ENCODE assay signal across 8 cellular contexts in genomic region chr1:203324103-203325003, GRCh38. TPM values are rescaled to one million over a fixed set of nuclear protein-coding genes. Genes with fewer than 3 reads are reported as not detected.
DNase-seq lines count a peak whose midpoint lies in the region; ATAC-seq, FAIRE-seq and TF ChIP-seq lines count a peak whose summit lies in the region.

No MANE protein-coding gene starts in this region.

- no peak overlapping the region for H3K4me3 ChIP-seq in HEK293 (ENCODE audit: low read depth, low read length)
- H3K4me3 ChIP-seq in effector memory CD4-positive, alpha-beta T cell (ENCODE audit: insufficient read depth, low read depth, low read length, poor library complexity, severe bottlenecking), result peak overlapping the region; percentile 26
- H3K4me3 ChIP-seq in small intestine (ENCODE audit: low read depth in 1 of 2, low read length in 2 of 2), result no peak overlapping the region

- ATAC-seq in HG02870 (IDR thresholded peaks at IDR 0.05; ENCODE audit: unreplicated experiment), result no peak
- ATAC-seq in GM18519 (IDR thresholded peaks at IDR 0.05; ENCODE audit: low FRiP score, unreplicated experiment), result no peak

- peak overlapping the region; percentile 76 for H3K27ac Mint-ChIP-seq in T-helper 2 cell treated with Interferon-gamma antibody and Interleukin-4, amounts not matched to agents 5 μg/mL and 100 μg/mL, for 36 hours

- TF ChIP-seq CTCF in HEK293 (tag by site-specific recombination; IDR thresholded peaks at IDR 0.05), result no peak

- no peak for FAIRE-seq in small intestine (lab: Jason Lieb, UNC)

- peak overlapping the region; percentile 72 for H3K4me3 Mint-ChIP-seq in T-helper 2 cell treated with Interferon-gamma antibody and Interleukin-4, amounts not matched to agents 5 μg/mL and 100 μg/mL, for 36 hours

- CTCF ChIA-PET in HEK293 (lab: Yijun Ruan, JAX), result interaction anchor here (0.5 to 5.3 kb wide), 10 partner anchors 8 to 735 kb away, joined by 3 to 28 read pairs (median 4); no protein-coding TSS in a partner anchor

- POLR2A ChIA-PET in HEK293 (lab: Yijun Ruan, JAX), result interaction anchor here (5.8 kb wide), 1 partner anchor 16 kb away, joined by 90 read pairs; the partner anchor contains the start of gene BTG2

- H3K27ac ChIP-seq in HEK293 (ENCODE audit: extremely low read depth, low read depth, low read length), result peak overlapping the region; percentile 56; the same call in 1 of the 2 replicates
- peak overlapping the region; percentile 99 for H3K27ac ChIP-seq in effector memory CD4-positive, alpha-beta T cell (ENCODE audit: insufficient read depth, low read length, poor library complexity, severe bottlenecking)
- peak overlapping the region; percentile 62 to 65 for H3K27ac ChIP-seq in small intestine (ENCODE audit: low read depth in 1 of 2, low read length in 1 of 2)

- H3K36me3 Mint-ChIP-seq in T-helper 2 cell treated with Interferon-gamma antibody and Interleukin-4, amounts not matched to agents 5 μg/mL and 100 μg/mL, for 36 hours (ENCODE audit: low read depth), result no peaks in the 10 kb centered on the region

- H3K9me3 ChIP-seq in HEK293 (ENCODE audit: control insufficient read depth, insufficient read depth, low read depth, low read length), result no peaks in the 10 kb centered on the region
- H3K9me3 ChIP-seq in effector memory CD4-positive, alpha-beta T cell (ENCODE audit: control insufficient read depth, low read length), result no peaks in the 10 kb centered on the region
- no peaks in the 10 kb centered on the region for H3K9me3 ChIP-seq in small intestine (ENCODE audit: control insufficient read depth, low read depth)

- no peaks in the 10 kb centered on the region for H3K27me3 Mint-ChIP-seq in T-helper 2 cell treated with Interferon-gamma antibody and Interleukin-4, amounts not matched to agents 5 μg/mL and 100 μg/mL, for 36 hours (ENCODE audit: low read depth)

- H3K27me3 ChIP-seq in effector memory CD4-positive, alpha-beta T cell (replicated peaks; ENCODE audit: control insufficient read depth, insufficient read depth, low read length, poor library complexity, severe bottlenecking), result no peaks in the 10 kb centered on the region
- no peaks in the 10 kb centered on the region for H3K27me3 ChIP-seq in small intestine (ENCODE audit: control insufficient read depth in 2 of 2, insufficient read depth in 2 of 2, low read length in 2 of 2)

- peaks cover 42% of the 10 kb centered on the region for H3K4me1 ChIP-seq in HEK293 (ENCODE audit: control insufficient read depth, insufficient read depth, low read length)
- peaks cover 81% of the 10 kb centered on the region for H3K4me1 ChIP-seq in effector memory CD4-positive, alpha-beta T cell (ENCODE audit: control insufficient read depth, insufficient read depth, low read length, poor library complexity, severe bottlenecking)
- H3K4me1 ChIP-seq in small intestine (ENCODE audit: control insufficient read depth in 2 of 2, insufficient read depth in 1 of 2, low read depth in 1 of 2, low read length in 1 of 2), result peaks cover 29 to 42% of the 10 kb centered on the region in 2 donors

- H3K36me3 ChIP-seq in HEK293 (ENCODE audit: control insufficient read depth in 2 of 2, insufficient read depth in 1 of 2, low read length in 2 of 2), result no peaks in the 10 kb centered on the region
- no peaks in the 10 kb centered on the region for H3K36me3 ChIP-seq in effector memory CD4-positive, alpha-beta T cell (ENCODE audit: control insufficient read depth, insufficient read depth, low read length)
- H3K36me3 ChIP-seq in small intestine (ENCODE audit: control insufficient read depth in 2 of 2, insufficient read depth in 2 of 2, low read length in 2 of 2), result no peaks in the 10 kb centered on the region

- peaks cover 87% of the 10 kb centered on the region for H3K4me1 Mint-ChIP-seq in T-helper 2 cell treated with Interferon-gamma antibody and Interleukin-4, amounts not matched to agents 5 μg/mL and 100 μg/mL, for 36 hours (ENCODE audit: low read depth)

- no peaks in the 10 kb centered on the region for H3K9me3 Mint-ChIP-seq in T-helper 2 cell treated with Interferon-gamma antibody and Interleukin-4, amounts not matched to agents 5 μg/mL and 100 μg/mL, for 36 hours

- WGBS in small intestine, 3 donors, result 30 to 44% (median 32%) methylated on average over 15 of the region's 15 CpGs

- DNase-seq in T-helper 2 cell treated with Interferon-gamma antibody and Interleukin-4, amounts not matched to agents 5 μg/mL and 100 μg/mL, for 36 hours (ENCODE audit: low spot score), result peak; percentile 37
- peak in 2 of 3 donors; percentile 15 to 51 for DNase-seq in effector memory CD4-positive, alpha-beta T cell
- DNase-seq in small intestine (peak; percentile 72), inferior parietal cortex (ENCODE audit: extremely low spot score) (no peak), middle frontal gyrus (ENCODE audit: extremely low spot score, low spot score) (no peak)

TF ChIP-seq in HEK293, 187 proteins besides CTCF, POLR2A, EP300 and RAD21:
- TF ChIP-seq, protein P1, sequence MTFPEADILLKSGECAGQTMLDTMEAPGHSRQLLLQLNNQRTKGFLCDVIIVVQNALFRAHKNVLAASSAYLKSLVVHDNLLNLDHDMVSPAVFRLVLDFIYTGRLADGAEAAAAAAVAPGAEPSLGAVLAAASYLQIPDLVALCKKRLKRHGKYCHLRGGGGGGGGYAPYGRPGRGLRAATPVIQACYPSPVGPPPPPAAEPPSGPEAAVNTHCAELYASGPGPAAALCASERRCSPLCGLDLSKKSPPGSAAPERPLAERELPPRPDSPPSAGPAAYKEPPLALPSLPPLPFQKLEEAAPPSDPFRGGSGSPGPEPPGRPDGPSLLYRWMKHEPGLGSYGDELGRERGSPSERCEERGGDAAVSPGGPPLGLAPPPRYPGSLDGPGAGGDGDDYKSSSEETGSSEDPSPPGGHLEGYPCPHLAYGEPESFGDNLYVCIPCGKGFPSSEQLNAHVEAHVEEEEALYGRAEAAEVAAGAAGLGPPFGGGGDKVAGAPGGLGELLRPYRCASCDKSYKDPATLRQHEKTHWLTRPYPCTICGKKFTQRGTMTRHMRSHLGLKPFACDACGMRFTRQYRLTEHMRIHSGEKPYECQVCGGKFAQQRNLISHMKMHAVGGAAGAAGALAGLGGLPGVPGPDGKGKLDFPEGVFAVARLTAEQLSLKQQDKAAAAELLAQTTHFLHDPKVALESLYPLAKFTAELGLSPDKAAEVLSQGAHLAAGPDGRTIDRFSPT (tag by site-specific recombination; IDR thresholded peaks at IDR 0.05), result no peak
- TF ChIP-seq EGR2 (tag by site-specific recombination; IDR thresholded peaks at IDR 0.05; ENCODE audit: low read depth) (peak; percentile 54; the same call in 1 of the 2 replicates), ZFHX2 (tag by site-specific recombination; conservative IDR thresholded peaks at IDR 0.05) (peak; percentile 38)

RNA-seq across cellular contexts. Expression of gene BTG2, which starts 19.0 kb away (rescaled TPM):
- 100 to 1,000 TPM in 1 of 3 donors, 10 to 100 TPM in 2; 15.9 to 101 (median 23.5) TPM for polyA plus RNA-seq in small intestine

RNA-seq across cellular contexts. Expression of gene FMOD, which starts 26.6 kb away (rescaled TPM):
- 10 to 100 TPM in 1 of 3 donors, 1 to 10 TPM in 1, under 1 TPM in 1; 0.89 to 11.2 (median 5.4) TPM for polyA plus RNA-seq in small intestine

Comparison
In these comparisons a context has a peak if more than half of its experiments do, and no peak if none do; other contexts are left out.
1. DNase-seq: peak in T-helper 2 cell treated with Interferon-gamma antibody and Interleukin-4, amounts not matched to agents 5 μg/mL and 100 μg/mL, for 36 hours (single experiment), effector memory CD4-positive, alpha-beta T cell (2 of 3) and small intestine (single experiment); none in inferior parietal cortex (single experiment) and middle frontal gyrus (single experiment).
2. Peak in every context shown above with its lines, with median percentiles within 50 percentile points of each other: H3K27ac ChIP-seq.